In the genomic region with DNA sequence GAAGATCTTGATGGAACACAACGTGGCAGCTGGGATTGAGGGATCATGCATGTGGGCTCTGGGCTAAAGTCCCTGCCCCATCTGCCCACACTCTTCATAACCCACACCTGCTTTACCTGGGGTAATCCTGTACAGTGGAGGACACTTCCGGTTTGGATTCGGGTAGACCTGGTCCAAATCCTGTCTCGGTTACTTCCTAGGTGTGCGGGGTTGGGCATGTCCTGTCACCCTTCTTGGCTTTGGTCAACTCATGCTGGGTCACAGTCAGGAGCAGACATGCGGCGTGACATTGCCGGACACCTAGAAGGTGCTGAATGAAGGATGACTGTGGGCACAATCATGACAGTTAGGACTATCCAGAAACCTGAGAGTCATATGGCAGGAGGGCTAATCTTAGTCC, we compare ENCODE assay signal across 29 cellular contexts. TPM values are rescaled to one million over a fixed set of nuclear protein-coding genes. Genes with fewer than 3 reads are reported as not detected.
"Had no signal": no experiment of that assay in that cellular context is flagged by ENCODE, and none has a peak within 500 bp of the region (broad histone marks: within the 10 kb centered on the region; RNA-seq: fewer than 3 reads in every experiment).

No MANE protein-coding gene starts in this region.

- DNase-seq: cortex of kidney; effector CD8-positive, alpha-beta T cell; effector memory CD8-positive, alpha-beta T cell; endodermal cell; esophagus squamous epithelium; foreskin fibroblast; foreskin melanocyte; gastrocnemius medialis; glutamatergic neuron; head of caudate nucleus; heart right ventricle; hippocampal formation; kidney; kidney glomerular epithelial cell; left colon; left ventricle myocardium inferior; lower lobe of right lung; mesenchymal stem cell; mucosa of descending colon; naive B cell had no signal

- H3K4me1 ChIP-seq: gastrocnemius medialis, heart right ventricle, left ventricle myocardium inferior, lower lobe of right lung had no signal

- H3K4me3 ChIP-seq: esophagus squamous epithelium, gastrocnemius medialis, heart right ventricle, left ventricle myocardium inferior, lower lobe of right lung, mucosa of descending colon had no signal

- FAIRE-seq: colon, endometrium, islet of Langerhans, kidney had no signal

- H3K27me3 ChIP-seq: gastrocnemius medialis had no signal

- H3K27ac ChIP-seq: epithelial cell of prostate, esophagus squamous epithelium, gastrocnemius medialis, heart right ventricle, left ventricle myocardium inferior, lower lobe of right lung had no signal

- H3K36me3 ChIP-seq: esophagus squamous epithelium, gastrocnemius medialis, heart right ventricle, left ventricle myocardium inferior, lower lobe of right lung had no signal

- H3K9me3 ChIP-seq: esophagus squamous epithelium, gastrocnemius medialis, heart right ventricle, left ventricle myocardium inferior, lower lobe of right lung, mucosa of descending colon had no signal

RNA-seq across cellular contexts. Expression of a gene that starts 30.7 kb away (rescaled TPM):
- total RNA-seq: dermis microvascular lymphatic vessel endothelial cell, glomerular endothelial cell, left lobe of liver, lung microvascular endothelial cell, myocyte had no signal
